In the genomic region with DNA sequence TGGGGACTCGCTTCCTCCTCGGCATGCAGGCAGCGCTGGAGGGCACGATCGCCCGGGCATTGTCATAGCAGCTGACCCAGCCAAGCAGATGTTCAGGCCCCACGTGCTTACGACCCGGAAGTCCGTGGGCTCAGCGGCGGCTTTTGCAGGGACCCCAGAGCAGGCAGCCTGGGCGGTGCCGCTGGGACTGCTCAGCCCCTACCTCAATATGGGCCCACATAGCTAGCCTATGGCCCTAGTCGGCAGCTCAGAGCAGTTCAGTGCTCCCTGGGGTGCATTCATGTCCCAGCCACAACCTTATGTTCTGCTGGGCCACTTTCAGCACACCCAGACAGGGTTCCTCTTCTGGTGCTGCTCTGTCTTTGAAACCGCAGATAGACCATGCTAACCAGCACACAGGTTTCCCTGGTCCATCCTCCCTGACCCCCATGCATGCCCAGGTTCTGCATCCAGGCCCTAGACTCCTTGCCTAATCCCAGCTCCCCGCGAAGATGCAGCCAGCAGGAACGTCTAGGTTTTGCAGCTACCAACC, we compare ENCODE assay signal across 9 cellular contexts. TPM values are rescaled to one million over a fixed set of nuclear protein-coding genes. Genes with fewer than 3 reads are reported as not detected.
DNase-seq lines count a peak whose midpoint lies in the region; ATAC-seq, FAIRE-seq and TF ChIP-seq lines count a peak whose summit lies in the region.
"Had no signal": no experiment of that assay in that cellular context is flagged by ENCODE, and none has a peak within 500 bp of the region (broad histone marks: within the 10 kb centered on the region; RNA-seq: fewer than 3 reads in every experiment).

No MANE protein-coding gene starts in this region.

- TF ChIP-seq EP300 in GM12878 (IDR thresholded peaks at IDR 0.05; ENCODE audit: borderline replicate concordance in 1 of 2, control insufficient read depth in 1 of 2, low read depth in 2 of 2, low read length in 2 of 2): no peak

- CTCF ChIA-PET in GM12878 (lab: Yijun Ruan, JAX): interaction anchor here (0.6 to 2.1 kb wide), 6 partner anchors 9 to 366 kb away, joined by 3 to 12 read pairs (median 4); a partner anchor contains a TSS

- 15% methylated on average over 19 of the region's 19 CpGs for WGBS in GM12878 (ENCODE audit: insufficient coverage, insufficient replicate concordance, low lambda C conversion rate, missing lambda C conversion rate)

- peak overlapping the region; percentile 51 for H2AFZ ChIP-seq in GM12878 (ENCODE audit: control insufficient read depth, low read depth, low read length)

- POLR2A ChIA-PET in GM12878 (lab: Charles Lee): interaction anchor here (0.6 to 1.5 kb wide), 3 partner anchors 9 to 554 kb away, joined by 4 to 6 read pairs (median 4); a partner anchor contains a TSS

- H3K79me2 ChIP-seq in GM12878 (ENCODE audit: control insufficient read depth, insufficient read depth, low read length): no peaks in the 10 kb centered on the region

- no peaks in the 10 kb centered on the region for H3K27me3 ChIP-seq in GM12878 (replicated peaks in 1 of 2; ENCODE audit: control insufficient read depth in 2 of 2, insufficient read depth in 2 of 2, low read length in 1 of 2)

- no peaks in the 10 kb centered on the region for H3K9me3 ChIP-seq in GM12878 (replicated peaks; ENCODE audit: control insufficient read depth, insufficient read depth, low read length)
- H3K9me3 ChIP-seq: A549 had no signal

- peaks cover 5% of the 10 kb centered on the region; the same call in 1 of the 2 replicates for H3K4me1 ChIP-seq in GM12878 (ENCODE audit: control insufficient read depth, insufficient read depth, low read length)
- H3K4me1 ChIP-seq: A549 had no signal

- in situ Hi-C loops in GM12878 (cut with MboI): no loop called here

- H3K4me3 ChIP-seq in GM12878: peak overlapping the region; percentile 67; the same call in 1 of the 2 replicates
- H3K4me3 ChIP-seq: A549 had no signal

- peak overlapping the region; percentile 62 for H3K4me2 ChIP-seq in GM12878 (ENCODE audit: control insufficient read depth, insufficient read depth)
- H3K4me2 ChIP-seq: A549 had no signal

- no peaks in the 10 kb centered on the region for H4K20me1 ChIP-seq in GM12878 (ENCODE audit: control insufficient read depth, insufficient read depth)

- H3K27ac ChIP-seq in GM12878 (ENCODE audit: control insufficient read depth, insufficient read depth): no peak overlapping the region
- H3K27ac ChIP-seq: A549 had no signal

- peak; percentile 77 for ATAC-seq in HG03039 (IDR thresholded peaks at IDR 0.05; ENCODE audit: unreplicated experiment)
- ATAC-seq in GM12878: peak; percentile 96
- ATAC-seq in left colon: peak; percentile 83
- ATAC-seq: A549 had no signal

- no peak for TF ChIP-seq RAD21 in GM12878 (IDR thresholded peaks at IDR 0.05; ENCODE audit: insufficient read depth, low read depth, low read length)

- FAIRE-seq in GM12878 (lab: Jason Lieb, UNC): peak; percentile 27
- FAIRE-seq: A549 had no signal

- peak; percentile 30; the same call in 1 of the 2 replicates for TF ChIP-seq POLR2A in GM12878 (IDR thresholded peaks at IDR 0.05; ENCODE audit: low read depth, low read length)

- TF ChIP-seq CTCF in GM12878 (IDR thresholded peaks at IDR 0.05 in 2 of 3, conservative IDR thresholded peaks at IDR 0.05 in 1 of 3; ENCODE audit: control insufficient read depth in 2 of 3, extremely low read depth in 1 of 3, insufficient read depth in 1 of 3, low read depth in 3 of 3, low read length in 3 of 3): no peak

- DNase-seq in NCI-H146 (lab: John Stamatoyannopoulos, UW) (peak; percentile 39), NCI-H146 treated with DMSO at 0.1 percent for 48 hours (lab: John Stamatoyannopoulos, UW; ENCODE audit: unreplicated experiment) (no peak), T-helper 1 cell (peak; percentile 20 to 75 (median 39)), GM12878 (ENCODE audit: low read depth, low spot score) (no peak), left colon (peak; percentile 79), NCI-H2227 treated with DMSO at 0.1 percent for 48 hours (lab: John Stamatoyannopoulos, UW) (no peak)
- DNase-seq in stimulated activated CD4-positive, alpha-beta T cell treated with anti-CD3 and anti-CD28 coated beads, Interleukin-2, amount 100 ng/mL, for 24 hours: peak; percentile 70 to 74

- RAD21 ChIA-PET in GM12878 (lab: Charles Lee; ENCODE audit: unreplicated experiment): no interaction called here

- intact Hi-C loops in GM12878 (cut with micrococcal nuclease; ENCODE audit: unreplicated experiment) (no loop called here), left colon (cut with DNase I, micrococcal nuclease) (no loop called here)

- SMC1A ChIA-PET in GM12878 (lab: Charles Lee; ENCODE audit: uncharacterized antibody, unreplicated experiment): interaction anchor here (1.2 kb wide), 2 partner anchors 11 to 13 kb away, joined by 3 read pairs; a partner anchor contains a TSS

- no TSS peak for BruUV-seq in GM12878 (replicated peaks; lab: Mats Ljungman, UMichigan)

- H3K9ac ChIP-seq in GM12878 (ENCODE audit: control insufficient read depth, insufficient read depth, low read length): peak overlapping the region; percentile 39

- no peaks in the 10 kb centered on the region for H3K36me3 ChIP-seq in GM12878 (ENCODE audit: control insufficient read depth in 2 of 2, insufficient read depth in 2 of 2, low read length in 1 of 2)

TF ChIP-seq in GM12878, 131 proteins besides CTCF, POLR2A, EP300 and RAD21 (continues in another document):
- TF ChIP-seq, protein P1, sequence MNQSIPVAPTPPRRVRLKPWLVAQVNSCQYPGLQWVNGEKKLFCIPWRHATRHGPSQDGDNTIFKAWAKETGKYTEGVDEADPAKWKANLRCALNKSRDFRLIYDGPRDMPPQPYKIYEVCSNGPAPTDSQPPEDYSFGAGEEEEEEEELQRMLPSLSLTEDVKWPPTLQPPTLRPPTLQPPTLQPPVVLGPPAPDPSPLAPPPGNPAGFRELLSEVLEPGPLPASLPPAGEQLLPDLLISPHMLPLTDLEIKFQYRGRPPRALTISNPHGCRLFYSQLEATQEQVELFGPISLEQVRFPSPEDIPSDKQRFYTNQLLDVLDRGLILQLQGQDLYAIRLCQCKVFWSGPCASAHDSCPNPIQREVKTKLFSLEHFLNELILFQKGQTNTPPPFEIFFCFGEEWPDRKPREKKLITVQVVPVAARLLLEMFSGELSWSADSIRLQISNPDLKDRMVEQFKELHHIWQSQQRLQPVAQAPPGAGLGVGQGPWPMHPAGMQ (IDR thresholded peaks at IDR 0.05; ENCODE audit: borderline replicate concordance): no peak
- no peak for TF ChIP-seq RFX5 (IDR thresholded peaks at IDR 0.05; ENCODE audit: low read depth, low read length)

RNA-seq across cellular contexts. Expression of a gene that starts 10.4 kb away (rescaled TPM):
- total RNA-seq in GM12878 (2013; cell fraction: nucleolus; rRNA removed): 983 and 1,030 TPM in 2 replicates
- total RNA-seq in GM12878 (2014; rRNA removed) (254 and 334 TPM in 2 replicates), GM12878 (2014; rRNA removed; fragmentation: Illumina TruSeq; extraction: Trizol) (321 and 331 TPM in 2 replicates), GM12878 (2021) (255 and 277 TPM in 2 replicates), left colon (100 to 1,000 TPM; 214 to 343 TPM)
- polyA plus RNA-seq in GM12878 (2011; ENCODE audit: low read depth): 199 TPM
- polyA plus RNA-seq in GM12878 (2011; rRNA removed) (680 and 939 TPM in 2 replicates), GM12878 (2014; fragmentation: Illumina TruSeq; extraction: Trizol) (321 and 430 TPM in 2 replicates), GM12878 (2014; fragmentation: Nextera tagmentation; extraction: Ambion mirVana) (100 to 1,000 TPM; 216 to 263 TPM), GM12878 (2014; rRNA removed) (305 and 359 TPM in 2 replicates), GM12878 (2016; fragmentation: Nextera tagmentation; extraction: Ambion mirVana) (100 to 1,000 TPM; 154 to 159 TPM)
- polyA plus RNA-seq in GM12878 (2011; cell fraction: cytosol; rRNA removed): 144 and 284 TPM in 2 replicates
- polyA plus RNA-seq in GM12878 (2011; cell fraction: nucleus; rRNA removed): 1,051 and 1,062 TPM in 2 replicates
- 243 and 320 TPM in 2 replicates for polyA plus RNA-seq in GM12878 (2012)
- polyA minus RNA-seq in GM12878 (2011; rRNA and poly(A)+ RNA removed): 229 and 363 TPM in 2 replicates
- 147 and 185 TPM in 2 replicates for polyA minus RNA-seq in GM12878 (2011; cell fraction: cytosol; rRNA and poly(A)+ RNA removed)
- 503 and 643 TPM in 2 replicates for polyA minus RNA-seq in GM12878 (2011; cell fraction: nucleus; rRNA and poly(A)+ RNA removed)

RNA-seq across cellular contexts. Expression of a gene that starts 33.3 kb away (rescaled TPM):
- 30.5 and 32.4 TPM in 2 replicates for total RNA-seq in GM12878 (2013; cell fraction: nucleolus; rRNA removed)
- total RNA-seq in GM12878 (2014; rRNA removed): 79.8 and 91.8 TPM in 2 replicates
- 112 and 121 TPM in 2 replicates for total RNA-seq in GM12878 (2014; rRNA removed; fragmentation: Illumina TruSeq; extraction: Trizol)
- 63.8 and 69.2 TPM in 2 replicates for total RNA-seq in GM12878 (2021)
- 99.9 TPM for polyA plus RNA-seq in GM12878 (2011; ENCODE audit: low read depth)
- 49.1 and 58.6 TPM in 2 replicates for polyA plus RNA-seq in GM12878 (2011; rRNA removed)
- polyA plus RNA-seq in GM12878 (2011; cell fraction: cytosol; rRNA removed): 20.8 and 22.0 TPM in 2 replicates
- 59.2 and 79.0 TPM in 2 replicates for polyA plus RNA-seq in GM12878 (2011; cell fraction: nucleus; rRNA removed)
- polyA plus RNA-seq in GM12878 (2012): 45.5 and 55.8 TPM in 2 replicates
- 104 and 141 TPM in 2 replicates for polyA plus RNA-seq in GM12878 (2014; fragmentation: Illumina TruSeq; extraction: Trizol)
- 100 to 1,000 TPM; 122 to 139 TPM for polyA plus RNA-seq in GM12878 (2014; fragmentation: Nextera tagmentation; extraction: Ambion mirVana)
- polyA plus RNA-seq in GM12878 (2014; rRNA removed): 77.6 and 83.1 TPM in 2 replicates
- polyA plus RNA-seq in GM12878 (2016; fragmentation: Nextera tagmentation; extraction: Ambion mirVana): 100 to 1,000 TPM; 144 TPM
- polyA minus RNA-seq in GM12878 (2011; rRNA and poly(A)+ RNA removed): 11.3 and 13.9 TPM in 2 replicates
- polyA minus RNA-seq in GM12878 (2011; cell fraction: cytosol; rRNA and poly(A)+ RNA removed): 11.8 and 15.2 TPM in 2 replicates
- polyA minus RNA-seq in GM12878 (2011; cell fraction: nucleus; rRNA and poly(A)+ RNA removed): 9.9 and 14.0 TPM in 2 replicates
- total RNA-seq in left colon: 1 to 10 TPM; 6.6 to 7.8 TPM

RNA-seq across cellular contexts. Expression of a gene that starts 55.8 kb away (rescaled TPM):
- not detected in 2 replicates for total RNA-seq in GM12878 (2013; cell fraction: nucleolus; rRNA removed)
- total RNA-seq in GM12878 (2014; rRNA removed): not detected in 2 replicates
- total RNA-seq in GM12878 (2014; rRNA removed; fragmentation: Illumina TruSeq; extraction: Trizol): not detected in 2 replicates
- 0.21 and 0.24 TPM in 2 replicates for total RNA-seq in GM12878 (2021)
- not detected for polyA plus RNA-seq in GM12878 (2011; ENCODE audit: low read depth)
- not detected in 2 replicates for polyA plus RNA-seq in GM12878 (2011; rRNA removed)
- not detected in 2 replicates for polyA plus RNA-seq in GM12878 (2011; cell fraction: cytosol; rRNA removed)
- not detected in 2 replicates for polyA plus RNA-seq in GM12878 (2011; cell fraction: nucleus; rRNA removed)
- not detected in 2 replicates for polyA plus RNA-seq in GM12878 (2012)
- polyA plus RNA-seq in GM12878 (2014; fragmentation: Illumina TruSeq; extraction: Trizol): not detected in 2 replicates
- not detected for polyA plus RNA-seq in GM12878 (2014; fragmentation: Nextera tagmentation; extraction: Ambion mirVana)
- not detected in 2 replicates for polyA plus RNA-seq in GM12878 (2014; rRNA removed)
- polyA plus RNA-seq in GM12878 (2016; fragmentation: Nextera tagmentation; extraction: Ambion mirVana): not detected
- polyA minus RNA-seq in GM12878 (2011; rRNA and poly(A)+ RNA removed): not detected in 2 replicates
- polyA minus RNA-seq in GM12878 (2011; cell fraction: cytosol; rRNA and poly(A)+ RNA removed): not detected in 2 replicates
- not detected in 2 replicates for polyA minus RNA-seq in GM12878 (2011; cell fraction: nucleus; rRNA and poly(A)+ RNA removed)
- 1 to 10 TPM; 2.3 to 3.6 TPM for total RNA-seq in left colon

Comparison
In these comparisons a context has a peak if more than half of its experiments do, and no peak if none do; other contexts are left out.
1. DNase-seq: peak in NCI-H146 (single experiment), T-helper 1 cell (5 of 5), left colon (2 of 2) and stimulated activated CD4-positive, alpha-beta T cell treated with anti-CD3 and anti-CD28 coated beads, Interleukin-2, amount 100 ng/mL, for 24 hours (2 of 2); none in NCI-H146 treated with DMSO at 0.1 percent for 48 hours (single experiment), GM12878 (single experiment) and NCI-H2227 treated with DMSO at 0.1 percent for 48 hours (single experiment).
2. Peak in every context shown above with its lines, with median percentiles within 50 percentile points of each other: ATAC-seq.